In the genomic region with DNA sequence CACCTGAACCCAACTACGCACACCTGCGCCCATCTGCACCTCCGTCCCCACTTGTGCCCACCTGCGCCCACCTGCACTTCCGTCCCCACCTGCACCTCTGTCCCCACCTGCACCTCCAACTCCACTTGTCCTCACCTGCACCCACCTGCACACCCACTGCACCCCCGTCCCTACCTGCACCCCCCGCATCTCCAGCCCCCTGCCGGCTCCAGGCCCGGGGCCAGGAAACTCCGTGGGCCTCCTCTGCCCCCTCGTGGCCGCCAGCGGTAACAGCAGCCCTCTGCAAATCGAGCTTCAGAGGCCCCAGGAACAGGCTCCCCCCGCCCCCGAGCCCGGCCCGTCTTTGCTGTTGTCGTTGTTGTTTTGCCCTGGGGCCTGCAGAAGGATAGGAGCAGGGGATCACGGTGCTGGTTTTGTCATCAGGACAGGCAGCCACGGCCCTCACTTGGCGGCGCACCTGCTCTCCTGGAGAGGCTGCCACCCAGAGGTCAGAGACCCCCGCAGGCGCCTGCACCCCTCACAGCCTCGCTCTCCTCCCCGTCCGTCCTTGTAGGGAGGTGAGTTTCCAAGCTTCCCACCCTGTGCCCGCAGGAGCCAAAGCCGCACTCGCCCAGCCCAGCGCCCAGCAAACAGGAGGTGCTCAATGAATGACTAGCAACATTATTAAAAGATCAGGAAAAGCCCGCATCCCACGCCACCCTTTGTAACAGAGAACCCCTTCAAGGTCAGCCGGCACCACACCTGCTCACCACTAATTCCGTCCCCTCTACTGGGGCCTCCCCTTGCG, we compare ENCODE assay signal across 8 cellular contexts.
DNase-seq lines count a peak whose midpoint lies in the region; TF ChIP-seq lines count a peak whose summit lies in the region.

No MANE protein-coding gene starts in this region.

- H3K4me3 ChIP-seq in PC-9 (no peak overlapping the region), foreskin fibroblast (ENCODE audit: low read depth in 1 of 2, low read length in 2 of 2) (no peak overlapping the region), thyroid gland (replicated peaks in 1 of 3) (no peak overlapping the region)

- no peaks in the 10 kb centered on the region for H3K9me2 ChIP-seq in PC-9 (ENCODE audit: insufficient read depth)

- peak; percentile 84 for TF ChIP-seq CTCF in PC-9 (conservative IDR thresholded peaks at IDR 0.05)
- peak; percentile 81 for TF ChIP-seq CTCF in foreskin fibroblast (IDR thresholded peaks at IDR 0.05; ENCODE audit: low read depth, low read length)
- peak; percentile 48 to 98 (median 90) for TF ChIP-seq CTCF in thyroid gland (IDR thresholded peaks at IDR 0.05)

- H3K4me1 ChIP-seq in PC-9 (replicated peaks; ENCODE audit: insufficient read depth) (no peaks in the 10 kb centered on the region), thyroid gland (peaks cover 42 to 53% of the 10 kb centered on the region in 2 donors)

- DNase-seq in NCI-H1417 (lab: John Stamatoyannopoulos, UW) (peak; percentile 31 to 52 (median 39)), NCI-H1417 treated with DMSO at 0.1 percent for 48 hours (lab: John Stamatoyannopoulos, UW) (no peak), PC-9 (peak in 1 of 2 experiments; percentile 54), foreskin fibroblast (peak in 1 of 2 donors; percentile 74), occipital lobe (lab: John Stamatoyannopoulos, UW) (peak; percentile 57), thyroid gland (peak; percentile 82), amniotic stem cell (lab: John Stamatoyannopoulos, UW) (no peak)
- DNase-seq in activated effector memory CD4-positive, alpha-beta T cell treated with Interleukin-2 at 50 U/mL for 16 hours: peak; percentile 57

- no peak overlapping the region for H2AFZ ChIP-seq in PC-9

- H3K27me3 ChIP-seq in PC-9 (ENCODE audit: insufficient read depth, low read depth) (peaks cover 21% of the 10 kb centered on the region), thyroid gland (no peaks in the 10 kb centered on the region)

- 26 to 27% methylated on average over 33 to 37 of the region's 37 CpGs for WGBS in thyroid gland, 2 donors

- no TSS peak for BruUV-seq in PC-9 (replicated peaks; lab: Mats Ljungman, UMichigan)

- H3K36me3 ChIP-seq in PC-9 (ENCODE audit: low read depth) (no peaks in the 10 kb centered on the region), thyroid gland (no peaks in the 10 kb centered on the region)

- POLR2A ChIA-PET in PC-9 (lab: Charles Lee; ENCODE audit: unreplicated experiment): interaction anchor here (0.6 kb wide), 2 partner anchors 161 to 180 kb away, joined by 3 to 4 read pairs; partner anchors contain the start of genes GADD45B and LMNB2

- intact Hi-C loops in PC-9 (cut with micrococcal nuclease; ENCODE audit: unreplicated experiment) (loop anchor here (1.0 kb wide), 1 partner anchor 163 kb away; no protein-coding TSS in a partner anchor), thyroid gland (cut with DNase I) (loop anchor here (2.0 kb wide), 1 partner anchor 162 kb away; no protein-coding TSS in a partner anchor)

- H3K4me2 ChIP-seq in PC-9: peak overlapping the region; percentile 59; the same call in 1 of the 2 replicates

- CTCF ChIA-PET in PC-9 (lab: Charles Lee): interaction anchor here (0.6 to 1.0 kb wide), 9 partner anchors 17 to 461 kb away, joined by 3 to 10 read pairs (median 6); partner anchors contain the start of gene LMNB2

- H3K79me2 ChIP-seq in PC-9 (ENCODE audit: low read depth): no peaks in the 10 kb centered on the region

- no peak overlapping the region for H3K27ac ChIP-seq in PC-9
- H3K27ac ChIP-seq in thyroid gland: peak overlapping the region; percentile 96 to 100 (median 98)

- H3F3A ChIP-seq in PC-9 (ENCODE audit: insufficient read depth, low read depth): no peaks in the 10 kb centered on the region

- TF ChIP-seq POLR2A in thyroid gland (IDR thresholded peaks at IDR 0.05): peak in 1 of 2 donors; percentile 14

- H4K20me1 ChIP-seq in PC-9 (ENCODE audit: insufficient read depth): no peaks in the 10 kb centered on the region

- H3K9me3 ChIP-seq in PC-9 (ENCODE audit: insufficient read depth, low read depth) (no peaks in the 10 kb centered on the region), thyroid gland (no peaks in the 10 kb centered on the region)

Comparison
In these comparisons a context has a peak if more than half of its experiments do, and no peak if none do; other contexts are left out.
1. DNase-seq: peak in NCI-H1417 (3 of 3), activated effector memory CD4-positive, alpha-beta T cell treated with Interleukin-2 at 50 U/mL for 16 hours (single experiment), occipital lobe (single experiment) and thyroid gland (2 of 2); none in NCI-H1417 treated with DMSO at 0.1 percent for 48 hours (single experiment) and amniotic stem cell (single experiment).
2. Peak in every context shown above with its lines, with median percentiles within 50 percentile points of each other: CTCF ChIP-seq.